ENCODE assay signal across 27 cellular contexts in the genomic region with DNA sequence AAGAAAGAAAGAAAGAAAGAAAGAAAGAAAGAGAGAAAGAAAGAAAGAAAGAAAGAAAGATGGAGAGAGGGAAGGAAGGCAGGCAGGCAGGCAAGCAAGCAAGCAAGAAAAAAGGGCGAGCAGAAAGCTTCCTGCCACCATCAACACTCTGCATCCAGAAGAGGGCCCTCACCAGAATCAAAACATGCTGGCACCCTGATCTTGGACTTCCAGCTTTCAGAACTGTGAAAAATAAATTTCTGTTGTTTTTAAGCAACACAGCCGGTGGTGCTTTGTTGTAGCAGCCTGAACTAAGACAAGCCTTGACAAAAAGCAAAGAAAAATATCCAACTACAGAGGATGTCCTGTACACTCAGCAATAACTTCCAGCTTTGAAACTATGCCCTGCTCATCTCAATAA.
"Had no signal": no experiment of that assay in that cellular context is flagged by ENCODE, and none has a peak within 500 bp of the region (broad histone marks: within the 10 kb centered on the region; RNA-seq: fewer than 3 reads in every experiment).

No MANE protein-coding gene starts in this region.

- H3K9me3 ChIP-seq: Peyer's patch, SJSA1, SK-N-SH had no signal

- H3K9me2 ChIP-seq: SK-N-SH had no signal

- H3K4me2 ChIP-seq: SK-N-SH had no signal

- H3K36me3 ChIP-seq: Peyer's patch, SJSA1 had no signal

- H3K4me1 ChIP-seq: Peyer's patch, SJSA1 had no signal

- H3K27me3 ChIP-seq: Peyer's patch, SJSA1 had no signal

- H3K9ac ChIP-seq: SK-N-SH had no signal

- DNase-seq: Kasumi-1, KG1, MM.1S, MV-4-11, NCI-H1092, NCI-H1105, NCI-H1417 treated with DMSO at 0.1 percent for 48 hours, NCI-H1436 treated with DMSO at 0.1 percent for 48 hours, NCI-H1694 treated with DMSO at 0.1 percent for 48 hours, NCI-H187 treated with DMSO at 0.1 percent for 48 hours, NCI-H2029, NCI-H2081, NCI-H2171 treated with DMSO at 0.1 percent for 48 hours, NCI-H2227 treated with DMSO at 0.1 percent for 48 hours, NCI-H345, NCI-H446, NCI-H510A treated with DMSO at 0.1 percent for 48 hours, NCI-H524 treated with DMSO at 0.1 percent for 48 hours, NCI-H526 treated with DMSO at 0.1 percent for 48 hours, NCI-H774, Peyer's patch, Right ventricle myocardium superior, RPMI8226, SHP77 treated with DMSO at 0.1 percent for 48 hours, SK-N-SH, SW 1271 had no signal

- H3K4me3 ChIP-seq: Peyer's patch, SJSA1 had no signal

- H3K27ac ChIP-seq: Peyer's patch, SJSA1 had no signal
